In genomic region chr7:1156782-1157535, GRCh38 we compare ENCODE assay signal across 1 cellular context.
TF ChIP-seq lines count a peak whose summit lies in the region.

No MANE protein-coding gene starts in this region.

TF ChIP-seq in IMR-90, 13 proteins besides CTCF, POLR2A, EP300 and RAD21 (continued from another document):
- TF ChIP-seq ELK1 (IDR thresholded peaks at IDR 0.05; ENCODE audit: borderline replicate concordance, low read depth, low read length) (no peak), NFE2L2 (IDR thresholded peaks at IDR 0.05; ENCODE audit: low read depth, low read length) (peak; percentile 11; the same call in 1 of the 2 replicates)
